ENCODE assay signal across 31 cellular contexts in the genomic region with DNA sequence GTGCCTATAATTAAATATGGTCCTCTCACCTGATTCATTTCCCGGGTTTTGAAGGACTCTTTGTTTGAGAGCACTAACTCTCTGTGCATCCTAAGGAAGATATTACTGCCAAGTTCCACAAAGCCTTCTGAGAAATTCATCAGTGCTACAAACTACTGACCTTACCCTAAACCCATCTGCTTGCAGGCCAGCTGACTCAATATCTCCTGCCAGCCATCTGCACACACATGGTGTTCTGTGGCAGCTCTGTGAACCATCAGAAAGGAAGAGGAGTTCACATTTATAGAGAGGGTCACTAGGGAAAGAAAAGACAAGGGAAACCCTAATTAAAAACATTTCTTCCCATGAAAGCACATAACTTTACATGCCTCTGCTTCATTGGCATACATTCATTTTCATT.
DNase-seq lines count a peak whose midpoint lies in the region; ATAC-seq and TF ChIP-seq lines count a peak whose summit lies in the region.
"Had no signal": no experiment of that assay in that cellular context is flagged by ENCODE, and none has a peak within 500 bp of the region (broad histone marks: within the 10 kb centered on the region; RNA-seq: fewer than 3 reads in every experiment).

No MANE protein-coding gene starts in this region.

- H3K4me3 ChIP-seq in right cardiac atrium (ENCODE audit: low read length) (no peak overlapping the region), BE2C (ENCODE audit: low read depth, low read length) (no peak overlapping the region)
- H3K4me3 ChIP-seq in CD8-positive, alpha-beta T cell (ENCODE audit: low read depth, low read length), result no peak overlapping the region
- H3K4me3 ChIP-seq: BLaER1, GM23338, lower lobe of right lung, mucosa of descending colon, SJSA1, upper lobe of left lung had no signal

- ATAC-seq in left ventricle myocardium superior (peak; percentile 79), right cardiac atrium (no peak), SK-N-SH treated with all-trans-retinoic acid at 6 μM for 48 hours (peak; percentile 27; the same call in 1 of the 3 replicates), HG03175 (IDR thresholded peaks at IDR 0.05; ENCODE audit: unreplicated experiment) (no peak)
- ATAC-seq in CD8-positive, alpha-beta T cell, result no peak
- ATAC-seq: activated T-helper 17 cell treated with anti-CD3 and anti-CD28 coated beads, Interleukin-2, amount 50 U/mL, for 72 hours; esophagus mucosa; GM23338; lower lobe of right lung; mucosa of descending colon had no signal

- intact Hi-C loops in left ventricle myocardium superior (cut with micrococcal nuclease), result no loop called here
- intact Hi-C loops in right cardiac atrium (cut with DNase I), result no loop called here
- intact Hi-C loops in CD8-positive, alpha-beta T cell (cut with DNase I, micrococcal nuclease), result no loop called here

- DNase-seq in left ventricle myocardium superior (no peak), right cardiac atrium (no peak), foreskin melanocyte (peak; percentile 13), stromal cell of bone marrow (ENCODE audit: low read depth) (peak; percentile 24), BE2C (no peak)
- DNase-seq in CD8-positive, alpha-beta T cell, result no peak
- DNase-seq: ACHN; activated CD4-positive, alpha-beta memory T cell treated with anti-CD3 and anti-CD28 coated beads, Interleukin-2, amount 10 ng/mL, durations not matched to agents 7 days and 5 days; activated CD4-positive, CD25-positive, alpha-beta regulatory T cell treated with anti-CD3 and anti-CD28 coated beads, Interleukin-2, amount 50 U/mL, for 72 hours; cortex of kidney; DND-41; HFFc6; Kasumi-1; lower lobe of right lung; mucosa of descending colon; MV-4-11; NCI-H1694; NCI-H2171 treated with DMSO at 0.1 percent for 48 hours; nephron progenitor cell; stimulated activated CD4-positive, alpha-beta T cell treated with anti-CD3 and anti-CD28 coated beads, Interleukin-4, amount 100 ng/mL, for 1 hour; substantia nigra; upper lobe of left lung had no signal

- POLR2A ChIA-PET in CD8-positive, alpha-beta T cell (lab: Charles Lee), result no interaction called here

- no peaks in the 10 kb centered on the region for H3K36me3 Mint-ChIP-seq in CD8-positive, alpha-beta T cell

- no peaks in the 10 kb centered on the region for H3K27me3 ChIP-seq in right cardiac atrium (ENCODE audit: control insufficient read depth, insufficient read depth)
- no peaks in the 10 kb centered on the region for H3K27me3 ChIP-seq in BE2C
- H3K27me3 ChIP-seq in CD8-positive, alpha-beta T cell (ENCODE audit: insufficient read depth, low read length), result no peaks in the 10 kb centered on the region
- H3K27me3 ChIP-seq: BLaER1, SJSA1, upper lobe of left lung had no signal

- H3K36me3 ChIP-seq in BE2C, result no peaks in the 10 kb centered on the region
- H3K36me3 ChIP-seq in CD8-positive, alpha-beta T cell (ENCODE audit: insufficient read depth, low read length), result no peaks in the 10 kb centered on the region
- H3K36me3 ChIP-seq: BLaER1, lower lobe of right lung, SJSA1, upper lobe of left lung had no signal

- no peaks in the 10 kb centered on the region for H3K4me1 Mint-ChIP-seq in CD8-positive, alpha-beta T cell (ENCODE audit: low read depth)
- H3K4me1 Mint-ChIP-seq: activated CD4-positive, alpha-beta memory T cell treated with anti-CD3 and anti-CD28 coated beads, Interleukin-2, amount 10 ng/mL, durations not matched to agents 7 days and 5 days; activated naive CD4-positive, alpha-beta T cell treated with anti-CD3 and anti-CD28 coated beads, Interleukin-2, amount 50 U/mL, for 24 hours; activated T-helper 17 cell treated with anti-CD3 and anti-CD28 coated beads, Interleukin-2, amount 50 U/mL, for 72 hours had no signal

- WGBS in right cardiac atrium, result 63% methylated on average over 1 of the region's 1 CpG

- peaks cover 14% of the 10 kb centered on the region for H3K27me3 Mint-ChIP-seq in CD8-positive, alpha-beta T cell (ENCODE audit: low read depth)

- peaks cover 4% of the 10 kb centered on the region for H3K9me3 Mint-ChIP-seq in CD8-positive, alpha-beta T cell

- H3K27ac ChIP-seq in right cardiac atrium (ENCODE audit: low read length), result no peak overlapping the region
- H3K27ac ChIP-seq in CD8-positive, alpha-beta T cell (ENCODE audit: low read depth, low read length), result no peak overlapping the region
- H3K27ac ChIP-seq: BLaER1, HL-60, lower lobe of right lung, SJSA1, upper lobe of left lung had no signal

- no peak overlapping the region for H3K4me3 Mint-ChIP-seq in CD8-positive, alpha-beta T cell
- H3K4me3 Mint-ChIP-seq: activated CD4-positive, alpha-beta memory T cell treated with anti-CD3 and anti-CD28 coated beads, Interleukin-2, amount 10 ng/mL, durations not matched to agents 7 days and 5 days; activated naive CD4-positive, alpha-beta T cell treated with anti-CD3 and anti-CD28 coated beads, Interleukin-2, amount 50 U/mL, for 24 hours; activated T-helper 17 cell treated with anti-CD3 and anti-CD28 coated beads, Interleukin-2, amount 50 U/mL, for 72 hours; GM23338; HFFc6; nephron progenitor cell had no signal

- CTCF ChIA-PET in CD8-positive, alpha-beta T cell (lab: Charles Lee), result no interaction called here

- H3K9me3 ChIP-seq in right cardiac atrium (ENCODE audit: control insufficient read depth, low read length) (no peaks in the 10 kb centered on the region), BE2C (no peaks in the 10 kb centered on the region)
- no peaks in the 10 kb centered on the region for H3K9me3 ChIP-seq in CD8-positive, alpha-beta T cell (ENCODE audit: low read length)
- H3K9me3 ChIP-seq: lower lobe of right lung, mucosa of descending colon, SJSA1 had no signal

- H3K4me1 ChIP-seq in right cardiac atrium (ENCODE audit: control insufficient read depth, insufficient read depth, low read length) (no peaks in the 10 kb centered on the region), BE2C (no peaks in the 10 kb centered on the region)
- no peaks in the 10 kb centered on the region for H3K4me1 ChIP-seq in CD8-positive, alpha-beta T cell (ENCODE audit: insufficient read depth, low read length)
- H3K4me1 ChIP-seq: lower lobe of right lung, SJSA1, upper lobe of left lung had no signal

- TF ChIP-seq CTCF in BE2C (IDR thresholded peaks at IDR 0.05; ENCODE audit: low read depth, low read length), result no peak
- no peak for TF ChIP-seq CTCF in CD8-positive, alpha-beta T cell (IDR thresholded peaks at IDR 0.05)

- H3K27ac Mint-ChIP-seq in CD8-positive, alpha-beta T cell, result no peak overlapping the region
- H3K27ac Mint-ChIP-seq: activated CD4-positive, alpha-beta memory T cell treated with anti-CD3 and anti-CD28 coated beads, Interleukin-2, amount 10 ng/mL, durations not matched to agents 7 days and 5 days; activated naive CD4-positive, alpha-beta T cell treated with anti-CD3 and anti-CD28 coated beads, Interleukin-2, amount 50 U/mL, for 24 hours; activated T-helper 17 cell treated with anti-CD3 and anti-CD28 coated beads, Interleukin-2, amount 50 U/mL, for 72 hours; GM23338; HFFc6 had no signal

TF ChIP-seq in SK-N-SH treated with all-trans-retinoic acid at 6 μM for 48 hours, 23 proteins besides CTCF, POLR2A, EP300 and RAD21:
- TF ChIP-seq, protein P1, sequence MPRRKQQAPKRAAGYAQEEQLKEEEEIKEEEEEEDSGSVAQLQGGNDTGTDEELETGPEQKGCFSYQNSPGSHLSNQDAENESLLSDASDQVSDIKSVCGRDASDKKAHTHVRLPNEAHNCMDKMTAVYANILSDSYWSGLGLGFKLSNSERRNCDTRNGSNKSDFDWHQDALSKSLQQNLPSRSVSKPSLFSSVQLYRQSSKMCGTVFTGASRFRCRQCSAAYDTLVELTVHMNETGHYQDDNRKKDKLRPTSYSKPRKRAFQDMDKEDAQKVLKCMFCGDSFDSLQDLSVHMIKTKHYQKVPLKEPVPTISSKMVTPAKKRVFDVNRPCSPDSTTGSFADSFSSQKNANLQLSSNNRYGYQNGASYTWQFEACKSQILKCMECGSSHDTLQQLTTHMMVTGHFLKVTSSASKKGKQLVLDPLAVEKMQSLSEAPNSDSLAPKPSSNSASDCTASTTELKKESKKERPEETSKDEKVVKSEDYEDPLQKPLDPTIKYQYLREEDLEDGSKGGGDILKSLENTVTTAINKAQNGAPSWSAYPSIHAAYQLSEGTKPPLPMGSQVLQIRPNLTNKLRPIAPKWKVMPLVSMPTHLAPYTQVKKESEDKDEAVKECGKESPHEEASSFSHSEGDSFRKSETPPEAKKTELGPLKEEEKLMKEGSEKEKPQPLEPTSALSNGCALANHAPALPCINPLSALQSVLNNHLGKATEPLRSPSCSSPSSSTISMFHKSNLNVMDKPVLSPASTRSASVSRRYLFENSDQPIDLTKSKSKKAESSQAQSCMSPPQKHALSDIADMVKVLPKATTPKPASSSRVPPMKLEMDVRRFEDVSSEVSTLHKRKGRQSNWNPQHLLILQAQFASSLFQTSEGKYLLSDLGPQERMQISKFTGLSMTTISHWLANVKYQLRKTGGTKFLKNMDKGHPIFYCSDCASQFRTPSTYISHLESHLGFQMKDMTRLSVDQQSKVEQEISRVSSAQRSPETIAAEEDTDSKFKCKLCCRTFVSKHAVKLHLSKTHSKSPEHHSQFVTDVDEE (CRISPR knock-in tag; IDR thresholded peaks at IDR 0.05), result no peak
- no peak for TF ChIP-seq ESRRG (CRISPR knock-in tag; IDR thresholded peaks at IDR 0.05)
- TF ChIP-seq, protein P2, sequence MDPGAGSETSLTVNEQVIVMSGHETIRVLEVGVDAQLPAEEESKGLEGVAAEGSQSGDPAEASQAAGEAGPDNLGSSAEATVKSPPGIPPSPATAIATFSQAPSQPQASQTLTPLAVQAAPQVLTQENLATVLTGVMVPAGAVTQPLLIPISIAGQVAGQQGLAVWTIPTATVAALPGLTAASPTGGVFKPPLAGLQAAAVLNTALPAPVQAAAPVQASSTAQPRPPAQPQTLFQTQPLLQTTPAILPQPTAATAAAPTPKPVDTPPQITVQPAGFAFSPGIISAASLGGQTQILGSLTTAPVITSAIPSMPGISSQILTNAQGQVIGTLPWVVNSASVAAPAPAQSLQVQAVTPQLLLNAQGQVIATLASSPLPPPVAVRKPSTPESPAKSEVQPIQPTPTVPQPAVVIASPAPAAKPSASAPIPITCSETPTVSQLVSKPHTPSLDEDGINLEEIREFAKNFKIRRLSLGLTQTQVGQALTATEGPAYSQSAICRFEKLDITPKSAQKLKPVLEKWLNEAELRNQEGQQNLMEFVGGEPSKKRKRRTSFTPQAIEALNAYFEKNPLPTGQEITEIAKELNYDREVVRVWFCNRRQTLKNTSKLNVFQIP (CRISPR knock-in tag; IDR thresholded peaks at IDR 0.05; ENCODE audit: borderline replicate concordance, low read depth), result no peak

Comparison
In these comparisons a context has a peak if more than half of its experiments do, and no peak if none do; other contexts are left out.
1. ATAC-seq: peak in left ventricle myocardium superior (single experiment) and SK-N-SH treated with all-trans-retinoic acid at 6 μM for 48 hours (single experiment); none in right cardiac atrium (0 of 2), HG03175 (single experiment) and CD8-positive, alpha-beta T cell (single experiment).
2. DNase-seq: peak in foreskin melanocyte (single experiment) and stromal cell of bone marrow (single experiment); none in left ventricle myocardium superior (single experiment), right cardiac atrium (0 of 3), BE2C (single experiment) and CD8-positive, alpha-beta T cell (0 of 7).